Comparison of ENCODE assay signal across 24 cellular contexts in the genomic region with DNA sequence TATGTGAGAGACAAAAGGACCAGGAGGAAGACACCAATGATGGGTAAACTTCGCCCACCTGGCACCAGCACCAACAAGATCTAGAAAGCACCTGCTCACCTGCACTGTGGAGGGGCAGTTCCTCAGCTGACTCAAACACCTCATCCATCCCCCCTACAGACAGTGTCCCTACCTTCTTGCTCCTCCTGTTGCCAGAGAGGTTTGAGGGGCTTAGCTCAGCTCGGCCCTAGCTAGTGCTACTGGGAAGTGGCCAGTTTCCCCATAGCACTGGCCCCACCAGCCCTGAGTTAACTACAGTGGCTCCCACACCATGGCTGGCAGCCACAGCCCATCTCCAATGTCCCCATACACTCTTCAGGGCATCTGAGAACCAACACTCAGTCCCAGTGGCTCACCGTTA.
"Had no signal": no experiment of that assay in that cellular context is flagged by ENCODE, and none has a peak within 500 bp of the region (broad histone marks: within the 10 kb centered on the region; RNA-seq: fewer than 3 reads in every experiment).

No MANE protein-coding gene starts in this region.

- H3K36me3 ChIP-seq: ascending aorta, tibial artery, uterus had no signal

- H3K4me3 Mint-ChIP-seq: activated B cell treated with CpG ODN at 0.5 μM for 24 hours; activated CD4-positive, alpha-beta memory T cell treated with anti-CD3 and anti-CD28 coated beads for 36 hours; activated naive CD4-positive, alpha-beta T cell treated with anti-CD3 and anti-CD28 coated beads, Interleukin-2, amount 50 U/mL, for 24 hours; activated T-cell treated with anti-CD3 and anti-CD28 coated beads, Interleukin-2, amount 50 U/mL, for 72 hours; memory B cell; naive B cell; neural crest cell; stimulated activated memory B cell treated with anti-CD40 and anti-IgM and Interleukin-4, amounts not matched to agents 10 μg/mL and 1 μg/mL and 100 μg/mL, for 72 hours had no signal

- H3K4me1 ChIP-seq: ascending aorta, foreskin keratinocyte, psoas muscle, tibial artery, uterus had no signal

- H3K27ac Mint-ChIP-seq: activated B cell treated with CpG ODN at 0.5 μM for 24 hours; activated CD4-positive, alpha-beta memory T cell treated with anti-CD3 and anti-CD28 coated beads for 36 hours; activated naive CD4-positive, alpha-beta T cell treated with anti-CD3 and anti-CD28 coated beads, Interleukin-2, amount 50 U/mL, for 24 hours; activated T-cell treated with anti-CD3 and anti-CD28 coated beads, Interleukin-2, amount 50 U/mL, for 72 hours; memory B cell; naive B cell; stimulated activated memory B cell treated with anti-CD40 and anti-IgM and Interleukin-4, amounts not matched to agents 10 μg/mL and 1 μg/mL and 100 μg/mL, for 72 hours had no signal

- H3K36me3 Mint-ChIP-seq: activated CD4-positive, alpha-beta memory T cell treated with anti-CD3 and anti-CD28 coated beads for 36 hours; activated naive CD4-positive, alpha-beta T cell treated with anti-CD3 and anti-CD28 coated beads, Interleukin-2, amount 50 U/mL, for 24 hours; memory B cell; stimulated activated memory B cell treated with anti-CD40 and anti-IgM and Interleukin-4, amounts not matched to agents 10 μg/mL and 1 μg/mL and 100 μg/mL, for 72 hours had no signal

- DNase-seq: activated B cell treated with CpG ODN at 0.5 μM for 24 hours; activated CD4-positive, alpha-beta memory T cell treated with anti-CD3 and anti-CD28 coated beads for 36 hours; activated CD4-positive, alpha-beta T cell treated with anti-CD3 and anti-CD28 coated beads for 4 hours; activated gamma-delta T cell; activated T-cell treated with anti-CD3 and anti-CD28 coated beads, Interleukin-2, amount 50 U/mL, for 72 hours; dorsolateral prefrontal cortex; foreskin keratinocyte; left ventricle myocardium superior; mucosa of descending colon; naive B cell; psoas muscle; stimulated activated CD4-positive, alpha-beta T cell treated with anti-CD3 and anti-CD28 coated beads, Interleukin-4, amount 100 ng/mL, for 4 hours; T-helper 1 cell; T-helper 9 cell; uterus had no signal

- H3K27ac ChIP-seq: ascending aorta, dorsolateral prefrontal cortex, epithelial cell of prostate, foreskin keratinocyte, psoas muscle, SK-N-MC, tibial artery, uterus had no signal

- H3K27me3 ChIP-seq: ascending aorta, dorsolateral prefrontal cortex, foreskin keratinocyte, tibial artery, uterus had no signal

- H3K4me1 Mint-ChIP-seq: activated B cell treated with CpG ODN at 0.5 μM for 24 hours; activated naive CD4-positive, alpha-beta T cell treated with anti-CD3 and anti-CD28 coated beads, Interleukin-2, amount 50 U/mL, for 24 hours; naive B cell; neural crest cell; stimulated activated memory B cell treated with anti-CD40 and anti-IgM and Interleukin-4, amounts not matched to agents 10 μg/mL and 1 μg/mL and 100 μg/mL, for 72 hours had no signal

- ATAC-seq: activated T-cell treated with anti-CD3 and anti-CD28 coated beads, Interleukin-2, amount 50 U/mL, for 72 hours; foreskin keratinocyte; left ventricle myocardium superior; mucosa of descending colon; psoas muscle; sciatic nerve; stimulated activated memory B cell treated with anti-CD40 and anti-IgM and Interleukin-4, amounts not matched to agents 10 μg/mL and 1 μg/mL and 100 μg/mL, for 72 hours had no signal

- H3K9me3 Mint-ChIP-seq: activated B cell treated with CpG ODN at 0.5 μM for 24 hours; activated CD4-positive, alpha-beta memory T cell treated with anti-CD3 and anti-CD28 coated beads for 36 hours; activated naive CD4-positive, alpha-beta T cell treated with anti-CD3 and anti-CD28 coated beads, Interleukin-2, amount 50 U/mL, for 24 hours; activated T-cell treated with anti-CD3 and anti-CD28 coated beads, Interleukin-2, amount 50 U/mL, for 72 hours; memory B cell; neural crest cell; stimulated activated memory B cell treated with anti-CD40 and anti-IgM and Interleukin-4, amounts not matched to agents 10 μg/mL and 1 μg/mL and 100 μg/mL, for 72 hours had no signal

- H3K9me3 ChIP-seq: ascending aorta, mucosa of descending colon, psoas muscle, tibial artery, uterus had no signal

- H3K4me3 ChIP-seq: ascending aorta, dorsolateral prefrontal cortex, mucosa of descending colon, psoas muscle, SK-N-MC, tibial artery, uterus had no signal
